In the genomic region with DNA sequence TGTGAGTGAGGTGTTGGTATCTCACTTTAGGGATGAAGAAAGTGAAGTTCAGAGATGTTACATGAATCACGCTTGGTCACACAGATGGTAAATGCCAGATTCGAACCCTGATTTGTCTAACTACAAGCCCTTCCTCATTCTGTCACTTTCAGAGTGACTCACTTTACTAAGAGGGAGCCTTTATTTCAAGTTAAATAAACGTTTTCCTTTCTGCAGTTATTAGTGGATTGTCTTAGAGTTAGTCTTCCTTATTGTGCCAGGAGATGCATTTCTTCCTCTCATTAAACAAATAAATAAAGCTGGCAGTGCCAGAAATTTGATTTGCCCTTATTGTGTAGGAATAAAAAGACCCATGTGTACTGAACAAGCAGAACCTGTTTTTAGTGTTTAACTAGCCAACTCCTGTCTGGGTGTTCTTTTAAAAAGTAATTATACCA, we compare ENCODE assay signal across 10 cellular contexts.
DNase-seq lines count a peak whose midpoint lies in the region; ATAC-seq and TF ChIP-seq lines count a peak whose summit lies in the region.
"Had no signal": no experiment of that assay in that cellular context is flagged by ENCODE, and none has a peak within 500 bp of the region (broad histone marks: within the 10 kb centered on the region; RNA-seq: fewer than 3 reads in every experiment).

No MANE protein-coding gene starts in this region.

- no peak for TF ChIP-seq CTCF in osteocyte (IDR thresholded peaks at IDR 0.05)

- H3K4me3 Mint-ChIP-seq in IgD-negative memory B cell (peak overlapping the region in 3 of 4 donors; percentile 12 to 59 (median 48)), osteocyte (ENCODE audit: unreplicated experiment) (no peak overlapping the region)
- H3K4me3 Mint-ChIP-seq in activated T-helper 1 cell treated with anti-CD3 and anti-CD28 coated beads, Interleukin-12 subunit alpha, Interleukin-12 subunit beta, Interleukin-2, Interleukin-4 antibody, amounts not matched to agents 30 ng/mL and 10 ng/mL and 1 ng/mL, durations not matched to agents 14 hours and 24 hours and 36 hours = peak overlapping the region; percentile 59
- H3K4me3 Mint-ChIP-seq: endodermal cell had no signal

- H3K4me1 Mint-ChIP-seq in IgD-negative memory B cell (peaks cover 46 to 75% (median 70%) of the 10 kb centered on the region in 3 donors), osteocyte (ENCODE audit: unreplicated experiment) (peaks cover 62% of the 10 kb centered on the region)
- peaks cover 82% of the 10 kb centered on the region for H3K4me1 Mint-ChIP-seq in activated T-helper 1 cell treated with anti-CD3 and anti-CD28 coated beads, Interleukin-12 subunit alpha, Interleukin-12 subunit beta, Interleukin-2, Interleukin-4 antibody, amounts not matched to agents 30 ng/mL and 10 ng/mL and 1 ng/mL, durations not matched to agents 14 hours and 24 hours and 36 hours (ENCODE audit: low read depth)

- ATAC-seq in GM19397 (IDR thresholded peaks at IDR 0.05; ENCODE audit: unreplicated experiment) = no peak

- peak; percentile 51 for DNase-seq in NCI-H2196 (lab: John Stamatoyannopoulos, UW; ENCODE audit: unreplicated experiment)
- DNase-seq in NCI-H2196 treated with DMSO at 0.1 percent for 48 hours (lab: John Stamatoyannopoulos, UW; ENCODE audit: unreplicated experiment) = no peak
- DNase-seq in activated T-helper 1 cell treated with anti-CD3 and anti-CD28 coated beads, Interleukin-12 subunit alpha, Interleukin-12 subunit beta, Interleukin-2, Interleukin-4 antibody, amounts not matched to agents 30 ng/mL and 10 ng/mL and 1 ng/mL, durations not matched to agents 14 hours and 24 hours and 36 hours (ENCODE audit: low spot score) = no peak
- no peak for DNase-seq in osteocyte (ENCODE audit: extremely low spot score, unreplicated experiment)
- DNase-seq in NCI-H524 (lab: John Stamatoyannopoulos, UW) = no peak
- no peak for DNase-seq in effector CD8-positive, alpha-beta T cell (lab: John Stamatoyannopoulos, UW)
- DNase-seq: endodermal cell; stimulated activated naive CD4-positive, alpha-beta T cell treated with Interleukin-2 at 50 U/mL for 16 hours had no signal

- H3K9me3 Mint-ChIP-seq in IgD-negative memory B cell (no peaks in the 10 kb centered on the region), osteocyte (ENCODE audit: unreplicated experiment) (no peaks in the 10 kb centered on the region)
- no peaks in the 10 kb centered on the region for H3K9me3 Mint-ChIP-seq in activated T-helper 1 cell treated with anti-CD3 and anti-CD28 coated beads, Interleukin-12 subunit alpha, Interleukin-12 subunit beta, Interleukin-2, Interleukin-4 antibody, amounts not matched to agents 30 ng/mL and 10 ng/mL and 1 ng/mL, durations not matched to agents 14 hours and 24 hours and 36 hours
- H3K9me3 Mint-ChIP-seq: endodermal cell had no signal

- H3K27ac Mint-ChIP-seq in IgD-negative memory B cell = peak overlapping the region; percentile 18 to 94 (median 75)
- H3K27ac Mint-ChIP-seq in activated T-helper 1 cell treated with anti-CD3 and anti-CD28 coated beads, Interleukin-12 subunit alpha, Interleukin-12 subunit beta, Interleukin-2, Interleukin-4 antibody, amounts not matched to agents 30 ng/mL and 10 ng/mL and 1 ng/mL, durations not matched to agents 14 hours and 24 hours and 36 hours = peak overlapping the region; percentile 65
- peak overlapping the region; percentile 3 for H3K27ac Mint-ChIP-seq in osteocyte (ENCODE audit: unreplicated experiment)
- H3K27ac Mint-ChIP-seq: endodermal cell had no signal

- intact Hi-C loops in activated T-helper 1 cell treated with anti-CD3 and anti-CD28 coated beads, Interleukin-12 subunit alpha, Interleukin-12 subunit beta, Interleukin-2, Interleukin-4 antibody, amounts not matched to agents 30 ng/mL and 10 ng/mL and 1 ng/mL, durations not matched to agents 14 hours and 24 hours and 36 hours (cut with micrococcal nuclease) = loop anchor here (1.0 to 10.0 kb wide), 10 partner anchors 9 to 249 kb away; a partner anchor contains a TSS

- H3K36me3 Mint-ChIP-seq in IgD-negative memory B cell = peaks cover 11% of the 10 kb centered on the region
- H3K36me3 Mint-ChIP-seq in activated T-helper 1 cell treated with anti-CD3 and anti-CD28 coated beads, Interleukin-12 subunit alpha, Interleukin-12 subunit beta, Interleukin-2, Interleukin-4 antibody, amounts not matched to agents 30 ng/mL and 10 ng/mL and 1 ng/mL, durations not matched to agents 14 hours and 24 hours and 36 hours (ENCODE audit: low read depth) = peaks cover 19% of the 10 kb centered on the region
- peaks cover 30% of the 10 kb centered on the region for H3K36me3 Mint-ChIP-seq in osteocyte (ENCODE audit: unreplicated experiment)

- no peaks in the 10 kb centered on the region for H3K27me3 Mint-ChIP-seq in IgD-negative memory B cell
- no peaks in the 10 kb centered on the region for H3K27me3 Mint-ChIP-seq in activated T-helper 1 cell treated with anti-CD3 and anti-CD28 coated beads, Interleukin-12 subunit alpha, Interleukin-12 subunit beta, Interleukin-2, Interleukin-4 antibody, amounts not matched to agents 30 ng/mL and 10 ng/mL and 1 ng/mL, durations not matched to agents 14 hours and 24 hours and 36 hours (ENCODE audit: insufficient read depth)
- H3K27me3 Mint-ChIP-seq in osteocyte (ENCODE audit: unreplicated experiment) = no peaks in the 10 kb centered on the region

Comparison
In these comparisons a context has a peak if more than half of its experiments do, and no peak if none do; other contexts are left out.
1. H3K27ac Mint-ChIP-seq: peak in every context shown above with its lines; median percentile 75 in IgD-negative memory B cell; 65 in activated T-helper 1 cell treated with anti-CD3 and anti-CD28 coated beads, Interleukin-12 subunit alpha, Interleukin-12 subunit beta, Interleukin-2, Interleukin-4 antibody, amounts not matched to agents 30 ng/mL and 10 ng/mL and 1 ng/mL, durations not matched to agents 14 hours and 24 hours and 36 hours; 3 in osteocyte.